ENCODE assay signal across 11 cellular contexts in the genomic region with DNA sequence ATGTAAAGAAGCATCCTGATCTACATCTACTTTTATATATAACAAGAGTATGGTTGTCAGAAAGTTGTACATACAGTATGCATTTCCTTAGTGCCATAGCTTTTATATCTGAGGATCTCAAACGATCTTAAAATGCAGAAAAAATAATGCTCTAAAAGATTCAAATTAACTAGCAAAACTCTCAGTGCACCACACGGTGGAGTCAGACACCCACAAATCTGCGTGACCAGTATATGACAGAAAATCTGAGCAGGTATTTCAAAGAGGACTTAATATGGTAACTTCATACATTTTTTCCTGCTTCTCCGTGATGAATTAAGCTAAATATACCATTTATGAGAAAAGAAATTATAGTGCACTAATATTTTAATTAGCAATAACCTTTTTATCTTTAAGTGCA.
DNase-seq lines count a peak whose midpoint lies in the region; ATAC-seq, FAIRE-seq and TF ChIP-seq lines count a peak whose summit lies in the region.
"Had no signal": no experiment of that assay in that cellular context is flagged by ENCODE, and none has a peak within 500 bp of the region (broad histone marks: within the 10 kb centered on the region; RNA-seq: fewer than 3 reads in every experiment).

No MANE protein-coding gene starts in this region.

- H3K4me1 ChIP-seq in HEK293 (ENCODE audit: control insufficient read depth, insufficient read depth, low read length) = no peaks in the 10 kb centered on the region
- H3K4me1 ChIP-seq: adrenal gland, HAP-1 had no signal

- no peak overlapping the region for H3K4me3 ChIP-seq in HEK293 (ENCODE audit: low read depth, low read length)
- H3K4me3 ChIP-seq: adrenal gland, HAP-1 had no signal

- H3K9me3 ChIP-seq in HEK293 (ENCODE audit: control insufficient read depth, insufficient read depth, low read depth, low read length) = no peaks in the 10 kb centered on the region
- H3K9me3 ChIP-seq: adrenal gland, HAP-1 had no signal

- intact Hi-C loops in Right ventricle myocardium superior (cut with DNase I) = no loop called here

- DNase-seq in GM12892 (ENCODE audit: insufficient read length) = no peak
- DNase-seq in RPMI8226 = peak; percentile 31
- peak; percentile 8 for DNase-seq in left kidney (ENCODE audit: low read depth, low spot score)
- DNase-seq in KG1 (lab: John Stamatoyannopoulos, UW) = no peak
- no peak for DNase-seq in NCI-H1930 (lab: John Stamatoyannopoulos, UW)
- no peak for DNase-seq in Right ventricle myocardium superior
- DNase-seq in cortex of kidney (lab: John Stamatoyannopoulos, UW) = no peak
- DNase-seq: islet precursor cell had no signal

- H3K36me3 ChIP-seq in HEK293 (ENCODE audit: control insufficient read depth in 2 of 2, insufficient read depth in 1 of 2, low read length in 2 of 2) = no peaks in the 10 kb centered on the region
- H3K36me3 ChIP-seq: adrenal gland, HAP-1 had no signal

- peak; percentile 30 for FAIRE-seq in GM12892 (lab: Jason Lieb, UNC)

- no peak for ATAC-seq in Right ventricle myocardium superior (ENCODE audit: poor library complexity)

- no peak for TF ChIP-seq CTCF in HEK293 (tag by site-specific recombination; IDR thresholded peaks at IDR 0.05)

- POLR2A ChIA-PET in HEK293 (lab: Yijun Ruan, JAX) = no interaction called here

- TF ChIP-seq POLR2A in GM12892 (IDR thresholded peaks at IDR 0.05; ENCODE audit: low read depth, low read length) = no peak

- CTCF ChIA-PET in HEK293 (lab: Yijun Ruan, JAX) = interaction anchor here (0.6 to 0.7 kb wide), 2 partner anchors 9 to 934 kb away, joined by 3 read pairs; no protein-coding TSS in a partner anchor

- no peak overlapping the region for H3K27ac ChIP-seq in HEK293 (ENCODE audit: extremely low read depth, low read depth, low read length)
- H3K27ac ChIP-seq: adrenal gland had no signal

TF ChIP-seq in HEK293, 187 proteins besides CTCF, POLR2A, EP300 and RAD21:
- 0 out of 2 replicates have a peak, but pooled peaks have one; percentile 8 for TF ChIP-seq ZNF654 (tag by site-specific recombination; IDR thresholded peaks at IDR 0.05; ENCODE audit: low read depth)
- no peak for TF ChIP-seq ZNF558 (tag by site-specific recombination; IDR thresholded peaks at IDR 0.05)
TF ChIP-seq in HEK293: peak in this region for 1.

Comparison
In these comparisons a context has a peak if more than half of its experiments do, and no peak if none do; other contexts are left out.
1. DNase-seq: peak in RPMI8226 (single experiment) and left kidney (single experiment); none in GM12892 (single experiment), KG1 (single experiment), NCI-H1930 (0 of 2), Right ventricle myocardium superior (single experiment) and cortex of kidney (single experiment).